In genomic region chr16:50804290-50804907, GRCh38 we compare ENCODE assay signal across 29 cellular contexts.
"Had no signal": no experiment of that assay in that cellular context is flagged by ENCODE, and none has a peak within 500 bp of the region (broad histone marks: within the 10 kb centered on the region; RNA-seq: fewer than 3 reads in every experiment).

No MANE protein-coding gene starts in this region.

- H3K27me3 Mint-ChIP-seq: activated CD4-positive, alpha-beta memory T cell treated with anti-CD3 and anti-CD28 coated beads for 36 hours; activated naive CD8-positive, alpha-beta T cell treated with anti-CD3 and anti-CD28 coated beads for 36 hours; activated T-cell treated with anti-CD3 and anti-CD28 coated beads, Interleukin-2, amount 50 U/mL, for 24 hours; brain; stimulated activated memory B cell treated with anti-CD40 and anti-IgM and Interleukin-4, amounts not matched to agents 10 μg/mL and 1 μg/mL and 100 μg/mL, for 72 hours had no signal

- H3K36me3 Mint-ChIP-seq: activated CD4-positive, alpha-beta memory T cell treated with anti-CD3 and anti-CD28 coated beads for 36 hours; activated naive CD8-positive, alpha-beta T cell treated with anti-CD3 and anti-CD28 coated beads for 36 hours had no signal

- H3K4me1 ChIP-seq: pancreas, prostate gland had no signal

- H3K27me3 ChIP-seq: adrenal gland, cardiac muscle cell, dorsolateral prefrontal cortex, left lung, pancreas, stomach, thyroid gland, upper lobe of left lung, vagina had no signal

- DNase-seq: activated CD4-positive, alpha-beta memory T cell treated with anti-CD3 and anti-CD28 coated beads for 36 hours; activated CD4-positive, alpha-beta T cell treated with anti-CD3 and anti-CD28 coated beads for 48 hours; activated CD8-positive, alpha-beta memory T cell treated with anti-CD3 and anti-CD28 coated beads, Interleukin-2, amount 50 U/mL, for 4 hours; activated gamma-delta T cell treated with Interleukin-2 at 50 U/mL for 16 hours; activated naive CD8-positive, alpha-beta T cell treated with anti-CD3 and anti-CD28 coated beads for 36 hours; activated T-cell treated with anti-CD3 and anti-CD28 coated beads, Interleukin-2, amount 50 U/mL, for 24 hours; adrenal gland; aorta; dorsolateral prefrontal cortex; effector memory CD4-positive, alpha-beta T cell; kidney glomerular epithelial cell; left lung; nucleus accumbens; pancreas; retina; stimulated activated CD4-positive, alpha-beta T cell treated with anti-CD3 and anti-CD28 coated beads, Interleukin-12 subunit alpha, Interleukin-12 subunit beta, amount 100 ng/mL, for 4 hours; stimulated activated CD4-positive, alpha-beta T cell treated with anti-CD3 and anti-CD28 coated beads, Interleukin-4, amount 100 ng/mL, for 24 hours; stomach; thyroid gland; upper lobe of left lung had no signal

- H3K9me3 ChIP-seq: adrenal gland, left lung, pancreas, prostate gland, stomach, thyroid gland, upper lobe of left lung, vagina had no signal

- H3K4me3 Mint-ChIP-seq: activated CD4-positive, alpha-beta memory T cell treated with anti-CD3 and anti-CD28 coated beads for 36 hours; activated naive CD8-positive, alpha-beta T cell treated with anti-CD3 and anti-CD28 coated beads for 36 hours; activated T-cell treated with anti-CD3 and anti-CD28 coated beads, Interleukin-2, amount 50 U/mL, for 24 hours; stimulated activated memory B cell treated with anti-CD40 and anti-IgM and Interleukin-4, amounts not matched to agents 10 μg/mL and 1 μg/mL and 100 μg/mL, for 72 hours had no signal

- H3K27ac ChIP-seq: adrenal gland, cardiac muscle cell, coronary artery, left lung, pancreas, prostate gland, skin epidermis, stomach, thyroid gland, upper lobe of left lung, vagina had no signal

- H3K36me3 ChIP-seq: adrenal gland, cardiac muscle cell, prostate gland, thyroid gland, vagina had no signal

- ATAC-seq: left lung; pancreas; sciatic nerve; stimulated activated memory B cell treated with anti-CD40 and anti-IgM and Interleukin-4, amounts not matched to agents 10 μg/mL and 1 μg/mL and 100 μg/mL, for 72 hours had no signal

- H3K4me3 ChIP-seq: adrenal gland, cardiac muscle cell, coronary artery, dorsolateral prefrontal cortex, left lung, lung, pancreas, prostate gland, skin epidermis, stomach, thyroid gland, upper lobe of left lung, vagina had no signal

- H3K9me3 Mint-ChIP-seq: activated CD4-positive, alpha-beta memory T cell treated with anti-CD3 and anti-CD28 coated beads for 36 hours; activated naive CD8-positive, alpha-beta T cell treated with anti-CD3 and anti-CD28 coated beads for 36 hours; activated T-cell treated with anti-CD3 and anti-CD28 coated beads, Interleukin-2, amount 50 U/mL, for 24 hours; stimulated activated memory B cell treated with anti-CD40 and anti-IgM and Interleukin-4, amounts not matched to agents 10 μg/mL and 1 μg/mL and 100 μg/mL, for 72 hours had no signal

- H3K27ac Mint-ChIP-seq: activated CD4-positive, alpha-beta memory T cell treated with anti-CD3 and anti-CD28 coated beads for 36 hours; activated T-cell treated with anti-CD3 and anti-CD28 coated beads, Interleukin-2, amount 50 U/mL, for 24 hours; brain; stimulated activated memory B cell treated with anti-CD40 and anti-IgM and Interleukin-4, amounts not matched to agents 10 μg/mL and 1 μg/mL and 100 μg/mL, for 72 hours had no signal
